ENCODE assay signal across 17 cellular contexts in genomic region chr2:138476940-138477339, GRCh38. TPM values are rescaled to one million over a fixed set of nuclear protein-coding genes. Genes with fewer than 3 reads are reported as not detected.
A peak's percentile ranks its signal among the peaks of the same experiment; 100 is the strongest.
DNase-seq lines count a peak whose midpoint lies in the region; ATAC-seq, FAIRE-seq and TF ChIP-seq lines count a peak whose summit lies in the region.
"Had no signal": no experiment of that assay in that cellular context is flagged by ENCODE, and none has a peak within 500 bp of the region (broad histone marks: within the 10 kb centered on the region; RNA-seq: fewer than 3 reads in every experiment).

No MANE protein-coding gene starts in this region.

- H3K27me3 Mint-ChIP-seq in activated CD4-positive, alpha-beta memory T cell treated with anti-CD3 and anti-CD28 coated beads, Interleukin-2, amount 10 ng/mL, durations not matched to agents 7 days and 5 days, result no peaks in the 10 kb centered on the region
- H3K27me3 Mint-ChIP-seq: effector memory CD8-positive, alpha-beta T cell had no signal

- CTCF ChIA-PET in A549 (lab: Yijun Ruan, JAX) (interaction anchor here (0.6 to 1.5 kb wide), 3 partner anchors 23 to 41 kb away, joined by 3 to 4 read pairs (median 3); no protein-coding TSS in a partner anchor), endothelial cell of umbilical vein (lab: Charles Lee) (no interaction called here)
- CTCF ChIA-PET in activated CD4-positive, alpha-beta memory T cell treated with anti-CD3 and anti-CD28 coated beads, Interleukin-2, amount 10 ng/mL, durations not matched to agents 7 days and 5 days (lab: Charles Lee), result interaction anchor here (0.7 kb wide), 1 partner anchor 310 kb away, joined by 4 read pairs; no protein-coding TSS in a partner anchor

- H3K9me1 ChIP-seq in endothelial cell of umbilical vein (replicated peaks; ENCODE audit: control insufficient read depth, extremely low read depth, insufficient read depth, low read length), result no peaks in the 10 kb centered on the region

- H4K20me1 ChIP-seq in endothelial cell of umbilical vein (replicated peaks; ENCODE audit: control insufficient read depth, extremely low read depth, insufficient read depth, low read length), result no peaks in the 10 kb centered on the region

- H3K27ac Mint-ChIP-seq in activated CD4-positive, alpha-beta memory T cell treated with anti-CD3 and anti-CD28 coated beads, Interleukin-2, amount 10 ng/mL, durations not matched to agents 7 days and 5 days, result no peak overlapping the region
- H3K27ac Mint-ChIP-seq: activated naive CD4-positive, alpha-beta T cell treated with anti-CD3 and anti-CD28 coated beads, Interleukin-2, amount 50 U/mL, for 72 hours had no signal

- no peak overlapping the region for H3K9ac ChIP-seq in endothelial cell of umbilical vein (replicated peaks; ENCODE audit: extremely low read depth, insufficient read depth, low read length)

- H3K79me2 ChIP-seq in endothelial cell of umbilical vein (ENCODE audit: control insufficient read depth, insufficient read depth, low read length), result no peaks in the 10 kb centered on the region

- POLR2A ChIA-PET in A549 (lab: Yijun Ruan, JAX), result no interaction called here
- POLR2A ChIA-PET in endothelial cell of umbilical vein (lab: Charles Lee), result no interaction called here
- POLR2A ChIA-PET in activated CD4-positive, alpha-beta memory T cell treated with anti-CD3 and anti-CD28 coated beads, Interleukin-2, amount 10 ng/mL, durations not matched to agents 7 days and 5 days (lab: Charles Lee), result no interaction called here

- TF ChIP-seq CTCF in A549 (IDR thresholded peaks at IDR 0.05) (no peak), endothelial cell of umbilical vein (IDR thresholded peaks at IDR 0.05; ENCODE audit: extremely low read depth in 1 of 2, insufficient read depth in 1 of 2, low read depth in 1 of 2, low read length in 2 of 2) (no peak)

- H3K4me1 Mint-ChIP-seq in activated CD4-positive, alpha-beta memory T cell treated with anti-CD3 and anti-CD28 coated beads, Interleukin-2, amount 10 ng/mL, durations not matched to agents 7 days and 5 days, result no peaks in the 10 kb centered on the region

- H3K4me1 ChIP-seq in A549 (no peaks in the 10 kb centered on the region), endothelial cell of umbilical vein (ENCODE audit: control insufficient read depth, extremely low read depth, insufficient read depth, low read length) (peaks cover 21% of the 10 kb centered on the region), small intestine (ENCODE audit: control insufficient read depth in 2 of 2, insufficient read depth in 1 of 2, low read depth in 1 of 2, low read length in 1 of 2) (no peaks in the 10 kb centered on the region)
- H3K4me1 ChIP-seq: breast epithelium had no signal

- H3K9me3 ChIP-seq in A549 (no peaks in the 10 kb centered on the region), endothelial cell of umbilical vein (replicated peaks; ENCODE audit: control insufficient read depth, insufficient read depth, low read length) (no peaks in the 10 kb centered on the region), small intestine (ENCODE audit: control insufficient read depth, low read depth) (no peaks in the 10 kb centered on the region)
- H3K9me3 ChIP-seq: breast epithelium had no signal

- DNase-seq in A549 (ENCODE audit: low read depth in 1 of 2, low spot score in 1 of 2) (no peak), GM12892 (ENCODE audit: insufficient read length) (no peak), NCI-H69 (lab: John Stamatoyannopoulos, UW) (peak; percentile 27), endothelial cell of umbilical vein (ENCODE audit: low read depth, low spot score) (peak; percentile 11), small intestine (no peak), SHP77 treated with DMSO at 0.1 percent for 48 hours (lab: John Stamatoyannopoulos, UW) (no peak)
- DNase-seq in activated CD4-positive, alpha-beta memory T cell treated with anti-CD3 and anti-CD28 coated beads, Interleukin-2, amount 10 ng/mL, durations not matched to agents 7 days and 5 days, result no peak
- DNase-seq in effector CD8-positive, alpha-beta T cell (lab: John Stamatoyannopoulos, UW), result no peak
- DNase-seq: activated CD4-positive, alpha-beta T cell treated with anti-CD3 and anti-CD28 coated beads for 4 hours; effector memory CD8-positive, alpha-beta T cell; foreskin fibroblast; MV-4-11; T-helper 1 cell had no signal

- peak in 1 of 2 experiments; percentile 18; a peak in 1 of 5 replicates for TF ChIP-seq RAD21 in A549 (conservative IDR thresholded peaks at IDR 0.05 in 1 of 2, IDR thresholded peaks at IDR 0.05 in 1 of 2)

- no peaks in the 10 kb centered on the region for H3K36me3 ChIP-seq in endothelial cell of umbilical vein (ENCODE audit: control insufficient read depth in 2 of 2, extremely low read depth in 1 of 2, insufficient read depth in 2 of 2, low read length in 2 of 2)
- H3K36me3 ChIP-seq in small intestine (ENCODE audit: control insufficient read depth in 2 of 2, insufficient read depth in 2 of 2, low read length in 2 of 2), result no peaks in the 10 kb centered on the region
- H3K36me3 ChIP-seq: breast epithelium had no signal

- dilution Hi-C loops in endothelial cell of umbilical vein (cut with MboI; ENCODE audit: extremely low pct_ligation_motif_present, low sequenced_read_pairs), result no loop called here

- TF ChIP-seq EP300 in A549 (IDR thresholded peaks at IDR 0.05), result no peak

- no peaks in the 10 kb centered on the region for H3K36me3 Mint-ChIP-seq in activated CD4-positive, alpha-beta memory T cell treated with anti-CD3 and anti-CD28 coated beads, Interleukin-2, amount 10 ng/mL, durations not matched to agents 7 days and 5 days (ENCODE audit: low read depth)
- H3K36me3 Mint-ChIP-seq: activated naive CD4-positive, alpha-beta T cell treated with anti-CD3 and anti-CD28 coated beads, Interleukin-2, amount 50 U/mL, for 72 hours had no signal

- peak; percentile 34 to 68; a peak in 2 of 6 replicates for ATAC-seq in A549
- ATAC-seq: activated naive CD4-positive, alpha-beta T cell treated with anti-CD3 and anti-CD28 coated beads, Interleukin-2, amount 50 U/mL, for 72 hours; effector memory CD8-positive, alpha-beta T cell had no signal

- 90% methylated on average over 4 of the region's 4 CpGs for WGBS in A549 (ENCODE audit: missing lambda C conversion rate)
- 91 to 97% (median 95%) methylated on average over 4 of the region's 4 CpGs for WGBS in small intestine, 3 donors

- H3K4me3 ChIP-seq in A549 (no peak overlapping the region), endothelial cell of umbilical vein (replicated peaks in 1 of 3; ENCODE audit: insufficient read depth in 1 of 3, low read depth in 1 of 3, low read length in 3 of 3) (no peak overlapping the region), small intestine (ENCODE audit: low read depth in 1 of 2, low read length in 2 of 2) (no peak overlapping the region)
- H3K4me3 ChIP-seq: breast epithelium, smooth muscle cell had no signal

- TF ChIP-seq POLR2A in A549 (IDR thresholded peaks at IDR 0.05; ENCODE audit: low read length) (no peak), GM12892 (IDR thresholded peaks at IDR 0.05; ENCODE audit: low read depth, low read length) (no peak), endothelial cell of umbilical vein (IDR thresholded peaks at IDR 0.05; ENCODE audit: low read depth, low read length) (no peak)

- FAIRE-seq in A549 (lab: Jason Lieb, UNC) (no peak), GM12892 (lab: Jason Lieb, UNC) (peak; percentile 53), endothelial cell of umbilical vein (lab: Jason Lieb, UNC) (no peak), small intestine (lab: Jason Lieb, UNC) (no peak)
- FAIRE-seq: HTR-8/SVneo had no signal

- H3K27ac ChIP-seq in A549 (no peak overlapping the region), endothelial cell of umbilical vein (ENCODE audit: insufficient read depth, low read depth, low read length) (no peak overlapping the region), small intestine (ENCODE audit: low read depth in 1 of 2, low read length in 1 of 2) (no peak overlapping the region)
- H3K27ac ChIP-seq: breast epithelium had no signal

- H3K4me2 ChIP-seq in A549 (no peak overlapping the region), endothelial cell of umbilical vein (ENCODE audit: insufficient read depth, low read length) (no peak overlapping the region)
- H3K4me2 ChIP-seq: smooth muscle cell had no signal

- no peak overlapping the region for H2AFZ ChIP-seq in endothelial cell of umbilical vein (ENCODE audit: low read depth, low read length)

- intact Hi-C loops in endothelial cell of umbilical vein (cut with micrococcal nuclease), result no loop called here

- BruUV-seq in endothelial cell of umbilical vein (replicated peaks; lab: Mats Ljungman, UMichigan), result no TSS peak

- H3K27me3 ChIP-seq in endothelial cell of umbilical vein (ENCODE audit: control insufficient read depth in 2 of 2, insufficient read depth in 2 of 2, low read length in 2 of 2) (no peaks in the 10 kb centered on the region), small intestine (ENCODE audit: control insufficient read depth in 2 of 2, insufficient read depth in 2 of 2, low read length in 2 of 2) (no peaks in the 10 kb centered on the region)
- H3K27me3 ChIP-seq: breast epithelium had no signal

- H3K9me3 Mint-ChIP-seq in activated CD4-positive, alpha-beta memory T cell treated with anti-CD3 and anti-CD28 coated beads, Interleukin-2, amount 10 ng/mL, durations not matched to agents 7 days and 5 days, result no peaks in the 10 kb centered on the region
- H3K9me3 Mint-ChIP-seq: activated naive CD4-positive, alpha-beta T cell treated with anti-CD3 and anti-CD28 coated beads, Interleukin-2, amount 50 U/mL, for 72 hours; effector memory CD8-positive, alpha-beta T cell had no signal

- H3K4me3 Mint-ChIP-seq in activated CD4-positive, alpha-beta memory T cell treated with anti-CD3 and anti-CD28 coated beads, Interleukin-2, amount 10 ng/mL, durations not matched to agents 7 days and 5 days, result no peak overlapping the region
- H3K4me3 Mint-ChIP-seq: effector memory CD8-positive, alpha-beta T cell had no signal

RNA-seq across cellular contexts. Expression of gene SPOPL, which starts 24.6 kb away (rescaled TPM):
- 16.2 and 16.9 TPM in 2 replicates for polyA plus RNA-seq in A549 (2011; rRNA removed)
- 4.3 and 4.4 TPM in 2 replicates for polyA plus RNA-seq in A549 (2012; cell fraction: cytosol; rRNA removed)
- 2.3 and 2.5 TPM in 2 replicates for polyA plus RNA-seq in A549 (2012; cell fraction: nucleus; rRNA removed)
- polyA plus RNA-seq in A549 (2017; fragmentation: RNase III; extraction: RNeasy Plus Mini Kit Qiagen cat#74134 plus additional on column Dnase treatment), result 7.2 to 8.2 TPM (median 7.4 TPM) in 3 replicates
- polyA minus RNA-seq in A549 (2011; rRNA and poly(A)+ RNA removed), result 7.3 and 8.1 TPM in 2 replicates
- polyA plus RNA-seq in GM12892 (2012; ENCODE audit: missing spikeins), result 11.1 TPM
- 14.9 and 17.4 TPM in 2 replicates for total RNA-seq in endothelial cell of umbilical vein
- 2.0 and 3.1 TPM in 2 replicates for polyA plus RNA-seq in endothelial cell of umbilical vein
- 5.2 and 5.7 TPM in 2 replicates for polyA plus RNA-seq in endothelial cell of umbilical vein (2011; cell fraction: cytosol; rRNA removed)
- 9.4 and 12.4 TPM in 2 replicates for polyA plus RNA-seq in endothelial cell of umbilical vein (2011; cell fraction: nucleus; rRNA removed)
- polyA plus RNA-seq in endothelial cell of umbilical vein (2012), result 7.6 and 10.0 TPM in 2 replicates
- polyA minus RNA-seq in endothelial cell of umbilical vein, result 10.8 and 12.0 TPM in 2 replicates
- 5.3 TPM for polyA minus RNA-seq in endothelial cell of umbilical vein (2011; cell fraction: cytosol; rRNA and poly(A)+ RNA removed)
- polyA minus RNA-seq in endothelial cell of umbilical vein (2011; cell fraction: nucleus; rRNA and poly(A)+ RNA removed), result 20.5 and 30.4 TPM in 2 replicates
- polyA plus RNA-seq in small intestine, result 1 to 10 TPM; 6.3 to 8.6 (median 6.7) TPM
- 10 to 100 TPM; 16.0 to 16.1 TPM for total RNA-seq in activated CD4-positive, alpha-beta memory T cell treated with anti-CD3 and anti-CD28 coated beads, Interleukin-2, amount 10 ng/mL, durations not matched to agents 7 days and 5 days

Comparison
In these comparisons a context has a peak if more than half of its experiments do, and no peak if none do; other contexts are left out.
1. DNase-seq: peak in NCI-H69 (single experiment) and endothelial cell of umbilical vein (single experiment); none in A549 (0 of 2), GM12892 (single experiment), small intestine (single experiment), SHP77 treated with DMSO at 0.1 percent for 48 hours (single experiment), activated CD4-positive, alpha-beta memory T cell treated with anti-CD3 and anti-CD28 coated beads, Interleukin-2, amount 10 ng/mL, durations not matched to agents 7 days and 5 days (single experiment) and effector CD8-positive, alpha-beta T cell (single experiment).